ENCODE assay signal across 25 cellular contexts in genomic region chr10:9228770-9229169, GRCh38.
DNase-seq lines count a peak whose midpoint lies in the region; ATAC-seq and TF ChIP-seq lines count a peak whose summit lies in the region.
"Had no signal": no experiment of that assay in that cellular context is flagged by ENCODE, and none has a peak within 500 bp of the region (broad histone marks: within the 10 kb centered on the region; RNA-seq: fewer than 3 reads in every experiment).

No MANE protein-coding gene starts in this region.

- H3K27me3 ChIP-seq in foreskin keratinocyte (no peaks in the 10 kb centered on the region), dorsolateral prefrontal cortex (peaks cover 0 to 33% (median 4%) of the 10 kb centered on the region in 45 donors)
- H3K27me3 ChIP-seq in CD4-positive, alpha-beta T cell (ENCODE audit: control insufficient read depth, insufficient read depth, low read length) = peaks cover 25% of the 10 kb centered on the region
- H3K27me3 ChIP-seq: thyroid gland had no signal

- H3K27ac ChIP-seq in foreskin keratinocyte (no peak overlapping the region), dorsolateral prefrontal cortex (no peak overlapping the region)
- H3K27ac ChIP-seq in CD4-positive, alpha-beta T cell (ENCODE audit: low read depth, low read length) = no peak overlapping the region
- H3K27ac ChIP-seq: adrenal gland, KMS-11, thyroid gland had no signal

- H3K27ac Mint-ChIP-seq in HFFc6 = no peak overlapping the region
- no peak overlapping the region for H3K27ac Mint-ChIP-seq in CD4-positive, alpha-beta T cell
- H3K27ac Mint-ChIP-seq: activated CD8-positive, alpha-beta memory T cell treated with anti-CD3 and anti-CD28 coated beads, Interleukin-2, amount 10 ng/mL, durations not matched to agents 7 days and 5 days; CD4-positive, alpha-beta memory T cell; nephron had no signal

- ATAC-seq in foreskin keratinocyte = peak; percentile 71
- no peak for ATAC-seq in CD4-positive, alpha-beta T cell (ENCODE audit: poor library complexity)
- ATAC-seq: activated CD4-positive, CD25-positive, alpha-beta regulatory T cell treated with anti-CD3 and anti-CD28 coated beads, Interleukin-2, amount 50 U/mL, for 24 hours; activated CD8-positive, alpha-beta memory T cell treated with anti-CD3 and anti-CD28 coated beads, Interleukin-2, amount 10 ng/mL, durations not matched to agents 7 days and 5 days; left lobe of liver had no signal

- H3K4me1 ChIP-seq in foreskin keratinocyte = peaks cover 9% of the 10 kb centered on the region
- H3K4me1 ChIP-seq: adrenal gland had no signal

- no peak overlapping the region for H3K4me3 Mint-ChIP-seq in HFFc6
- no peak overlapping the region for H3K4me3 Mint-ChIP-seq in CD4-positive, alpha-beta T cell
- H3K4me3 Mint-ChIP-seq: nephron had no signal

- H3K9me3 Mint-ChIP-seq in HFFc6 = no peaks in the 10 kb centered on the region
- H3K9me3 Mint-ChIP-seq in CD4-positive, alpha-beta T cell = no peaks in the 10 kb centered on the region
- H3K9me3 Mint-ChIP-seq: activated T-helper 2 cell treated with anti-CD3 and anti-CD28 coated beads, Interferon-gamma antibody, Interleukin-2, Interleukin-4, amounts not matched to agents 10 μg/mL and 5 μg/mL and 100 μg/mL, durations not matched to agents 14 hours and 24 hours and 36 hours; nephron had no signal

- H3K9me3 ChIP-seq in CD4-positive, alpha-beta T cell (ENCODE audit: control insufficient read depth, low read length) = no peaks in the 10 kb centered on the region
- H3K9me3 ChIP-seq: adrenal gland, thyroid gland had no signal

- intact Hi-C loops in dorsolateral prefrontal cortex (cut with DNase I) = no loop called here
- intact Hi-C loops in CD4-positive, alpha-beta T cell (cut with DNase I, micrococcal nuclease) = no loop called here

- POLR2A ChIA-PET in CD4-positive, alpha-beta T cell (lab: Charles Lee) = no interaction called here

- DNase-seq in AG10803 (ENCODE audit: low read depth) (peak; percentile 23), HFFc6 (peak; percentile 5), amniotic epithelial cell (ENCODE audit: low read depth) (peak; percentile 13), foreskin keratinocyte (peak in 1 of 2 donors; percentile 68), ACHN (no peak), dorsolateral prefrontal cortex (no peak), SIG-M5 treated with dmso at 0.1 percent for 504 hours (lab: John Stamatoyannopoulos, UW; ENCODE audit: unreplicated experiment) (no peak)
- no peak for DNase-seq in CD4-positive, alpha-beta T cell
- DNase-seq: activated CD8-positive, alpha-beta memory T cell treated with anti-CD3 and anti-CD28 coated beads, Interleukin-2, amount 10 ng/mL, durations not matched to agents 7 days and 5 days; adrenal gland; CD4-positive, alpha-beta memory T cell; central memory CD4-positive, alpha-beta T cell; H7; head of caudate nucleus; NCI-H1048; NCI-H1930; NCI-H446; NK-92 treated with Interleukin-12 subunit alpha and Interleukin-12 subunit beta, amount 100 ng/mL, for 24 hours; stimulated activated naive CD4-positive, alpha-beta T cell; thyroid gland had no signal

- TF ChIP-seq CTCF in AG10803 (conservative IDR thresholded peaks at IDR 0.05; ENCODE audit: low read length) = no peak
- TF ChIP-seq CTCF in HFFc6 (IDR thresholded peaks at IDR 0.05) = no peak
- TF ChIP-seq CTCF in foreskin keratinocyte (conservative IDR thresholded peaks at IDR 0.05) = no peak
- TF ChIP-seq CTCF in dorsolateral prefrontal cortex (IDR thresholded peaks at IDR 0.05 in 54 of 56, conservative IDR thresholded peaks at IDR 0.05 in 2 of 56; ENCODE audit: low read depth in 1 of 56, partially characterized antibody in 56 of 56) = no peak
- TF ChIP-seq CTCF in CD4-positive, alpha-beta T cell (IDR thresholded peaks at IDR 0.05) = no peak

- CTCF ChIA-PET in CD4-positive, alpha-beta T cell (lab: Charles Lee) = no interaction called here

- peaks cover 18% of the 10 kb centered on the region for H3K4me1 Mint-ChIP-seq in HFFc6 (ENCODE audit: low read depth)
- peaks cover 14% of the 10 kb centered on the region for H3K4me1 Mint-ChIP-seq in CD4-positive, alpha-beta T cell (ENCODE audit: low read depth)
- H3K4me1 Mint-ChIP-seq: nephron had no signal

- no peaks in the 10 kb centered on the region for H3K36me3 Mint-ChIP-seq in HFFc6 (ENCODE audit: low read depth)
- no peaks in the 10 kb centered on the region for H3K36me3 Mint-ChIP-seq in CD4-positive, alpha-beta T cell (ENCODE audit: low read depth)
- H3K36me3 Mint-ChIP-seq: activated CD8-positive, alpha-beta memory T cell treated with anti-CD3 and anti-CD28 coated beads, Interleukin-2, amount 10 ng/mL, durations not matched to agents 7 days and 5 days; CD4-positive, alpha-beta memory T cell had no signal

- no peaks in the 10 kb centered on the region for H3K27me3 Mint-ChIP-seq in HFFc6 (ENCODE audit: insufficient read depth)
- H3K27me3 Mint-ChIP-seq in CD4-positive, alpha-beta T cell = peaks cover 49% of the 10 kb centered on the region

- no peak overlapping the region for H3K4me3 ChIP-seq in AG10803 (ENCODE audit: low read length)
- no peak overlapping the region for H3K4me3 ChIP-seq in dorsolateral prefrontal cortex
- H3K4me3 ChIP-seq: adrenal gland, thyroid gland had no signal

- in situ Hi-C loops in ACHN (cut with HindIII; ENCODE audit: low pct_ligation_motif_present, low pct_unique_long_range_greater_than_20kb, low sequenced_read_pairs) = no loop called here

Comparison
In these comparisons a context has a peak if more than half of its experiments do, and no peak if none do; other contexts are left out.
1. DNase-seq: peak in AG10803 (single experiment), HFFc6 (single experiment) and amniotic epithelial cell (single experiment); none in ACHN (single experiment), dorsolateral prefrontal cortex (0 of 10), SIG-M5 treated with dmso at 0.1 percent for 504 hours (single experiment) and CD4-positive, alpha-beta T cell (0 of 10).